In the genomic region with DNA sequence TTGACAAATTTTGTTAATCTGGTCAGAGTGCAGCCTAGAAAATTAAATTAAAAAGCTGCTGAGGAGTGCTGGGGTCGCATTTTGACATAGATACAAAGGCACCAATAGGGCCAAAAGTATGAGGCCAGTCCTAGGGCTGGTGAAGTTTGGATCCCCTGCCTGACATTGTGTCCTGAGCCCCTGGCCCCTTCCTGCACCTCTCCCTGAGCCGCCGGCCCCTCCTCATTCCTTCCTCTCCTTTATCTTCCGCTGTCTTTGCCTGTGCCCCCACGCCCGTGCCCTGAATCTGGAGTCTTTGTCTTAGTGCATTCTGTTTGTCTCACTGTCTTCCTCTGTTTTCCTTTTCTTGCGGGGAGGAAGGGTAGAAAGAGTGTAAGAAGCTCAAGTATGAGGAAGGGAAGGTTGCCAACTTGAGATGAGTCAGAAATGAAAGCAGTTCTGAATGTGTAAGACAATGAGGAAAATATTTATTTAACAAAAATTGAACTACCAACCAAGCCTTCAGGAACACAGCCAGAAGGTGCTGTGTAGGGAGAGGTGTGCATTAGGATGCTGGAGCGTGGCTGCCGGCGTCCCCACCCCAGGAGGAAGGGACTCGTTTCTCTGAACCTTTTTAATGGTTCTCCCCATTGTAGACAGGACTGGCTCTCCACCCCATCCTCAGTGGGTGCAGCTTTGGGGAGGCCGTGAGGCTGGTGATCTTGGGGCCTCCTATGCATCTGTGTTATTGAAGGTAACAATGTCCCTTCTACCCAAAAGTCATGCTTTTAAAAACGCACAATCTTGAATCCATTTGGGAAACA, we compare ENCODE assay signal across 8 cellular contexts.
DNase-seq lines count a peak whose midpoint lies in the region; ATAC-seq and TF ChIP-seq lines count a peak whose summit lies in the region.

No MANE protein-coding gene starts in this region.

- TF ChIP-seq CTCF in foreskin fibroblast (IDR thresholded peaks at IDR 0.05; ENCODE audit: low read depth, low read length) (no peak), testis (IDR thresholded peaks at IDR 0.05) (no peak)

- H3K4me3 ChIP-seq in SJSA1 (no peak overlapping the region), foreskin fibroblast (ENCODE audit: low read depth in 1 of 2, low read length in 2 of 2) (no peak overlapping the region), testis (no peak overlapping the region)

- no peak for TF ChIP-seq POLR2A in testis (IDR thresholded peaks at IDR 0.05)

- H3K4me1 ChIP-seq in SJSA1 (replicated peaks), result peaks cover 35% of the 10 kb centered on the region
- H3K4me1 ChIP-seq in testis, result no peaks in the 10 kb centered on the region

- H3K27me3 ChIP-seq in SJSA1 (replicated peaks), result no peaks in the 10 kb centered on the region
- H3K27me3 ChIP-seq in testis, result no peaks in the 10 kb centered on the region

- DNase-seq in EL (peak; percentile 93), SJSA1 (ENCODE audit: low read depth in 1 of 2, low spot score in 2 of 2) (peak; percentile 73 to 88), foreskin fibroblast (peak; percentile 88 to 96), retina (peak; percentile 35), DMS79 (lab: John Stamatoyannopoulos, UW) (no peak), testis (no peak)

- no peaks in the 10 kb centered on the region for H3K9me3 ChIP-seq in SJSA1 (replicated peaks)
- H3K9me3 ChIP-seq in testis, result no peaks in the 10 kb centered on the region

- ATAC-seq in HG02885 (IDR thresholded peaks at IDR 0.05; ENCODE audit: poor library complexity, unreplicated experiment) (no peak), GM18873 (IDR thresholded peaks at IDR 0.05; ENCODE audit: low FRiP score, unreplicated experiment) (no peak)

- intact Hi-C loops in testis (cut with DNase I; ENCODE audit: low total_unique reads), result no loop called here

- H3K27ac ChIP-seq in SJSA1 (peak overlapping the region; percentile 29), testis (no peak overlapping the region)

- H3K36me3 ChIP-seq in SJSA1 (no peaks in the 10 kb centered on the region), testis (ENCODE audit: low read depth, missing control alignments) (no peaks in the 10 kb centered on the region)

- 64% methylated on average over 13 of the region's 13 CpGs for WGBS in testis, 2 donors

Comparison
In these comparisons a context has a peak if more than half of its experiments do, and no peak if none do; other contexts are left out.
1. DNase-seq: peak in EL (single experiment), SJSA1 (2 of 2), foreskin fibroblast (2 of 2) and retina (single experiment); none in DMS79 (single experiment) and testis (single experiment).